1 cellular context compared by ENCODE assay signal in the genomic region with DNA sequence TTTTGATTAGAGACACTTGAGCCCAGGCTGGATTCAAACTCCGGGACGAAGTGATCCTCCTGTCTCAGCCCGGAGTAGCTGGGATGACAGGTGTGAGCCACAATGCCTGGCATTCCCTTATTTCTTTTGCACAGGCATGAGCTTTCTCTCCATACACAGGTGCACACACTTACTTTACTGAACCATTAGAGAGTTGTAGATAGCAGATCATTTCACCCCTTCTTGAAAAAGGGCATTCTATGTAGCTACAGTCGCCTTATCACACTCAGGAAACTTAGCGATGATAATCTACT.
A peak's percentile ranks its signal among the peaks of the same experiment; 100 is the strongest.
TF ChIP-seq lines count a peak whose summit lies in the region.

No MANE protein-coding gene starts in this region.

TF ChIP-seq in WTC11, 78 proteins besides CTCF, POLR2A, EP300 and RAD21:
- 0 out of 2 replicates have a peak, but pooled peaks have one; percentile 33 for TF ChIP-seq PRDM15 (CRISPR knock-in tag; IDR thresholded peaks at IDR 0.05)
